30 cellular contexts compared by ENCODE assay signal in the genomic region with DNA sequence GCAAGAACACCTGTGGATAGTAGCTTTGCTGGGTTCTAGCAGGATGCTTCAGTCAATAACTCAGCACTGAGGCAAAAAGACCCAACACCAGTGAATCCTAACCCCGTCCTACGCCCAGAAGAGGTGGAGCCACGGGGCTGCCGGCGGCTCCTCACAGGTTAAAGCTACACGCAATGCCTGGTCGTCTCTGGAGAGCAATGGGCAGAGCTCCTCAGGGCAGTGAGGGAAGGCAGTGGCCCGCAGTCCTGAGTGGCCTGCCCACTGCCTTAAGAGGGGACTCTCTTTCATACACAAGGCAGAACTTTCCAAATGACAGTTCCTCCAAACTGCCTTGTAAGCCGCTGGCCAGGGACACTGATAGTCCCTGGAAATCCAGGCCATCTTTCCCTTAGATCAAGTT.
"Had no signal": no experiment of that assay in that cellular context is flagged by ENCODE, and none has a peak within 500 bp of the region (broad histone marks: within the 10 kb centered on the region; RNA-seq: fewer than 3 reads in every experiment).

No MANE protein-coding gene starts in this region.

- H3K27me3 ChIP-seq: foreskin keratinocyte, hepatocyte, neural progenitor cell, ovary, right lobe of liver, transverse colon had no signal

- H3K4me1 ChIP-seq: foreskin keratinocyte, gastroesophageal sphincter, heart left ventricle, right lobe of liver, suprapubic skin, transverse colon had no signal

- H3K4me3 Mint-ChIP-seq: naive thymus-derived CD4-positive, alpha-beta T cell; nephron; neural progenitor cell; stimulated activated naive CD8-positive, alpha-beta T cell treated with anti-CD3 and anti-CD28 coated beads, Interleukin-15, amount 100 ng/mL, for 72 hours had no signal

- H3K4me3 ChIP-seq: dorsolateral prefrontal cortex, gastroesophageal sphincter, heart left ventricle, hepatocyte, neural progenitor cell, ovary, right lobe of liver, suprapubic skin, transverse colon had no signal

- H3K36me3 ChIP-seq: gastroesophageal sphincter, heart left ventricle, neural progenitor cell, ovary, right lobe of liver, suprapubic skin, transverse colon had no signal

- H3K4me1 Mint-ChIP-seq: naive thymus-derived CD4-positive, alpha-beta T cell; stimulated activated naive CD8-positive, alpha-beta T cell treated with anti-CD3 and anti-CD28 coated beads, Interleukin-15, amount 100 ng/mL, for 72 hours had no signal

- H3K9ac ChIP-seq: neural progenitor cell had no signal

- H3K9me3 ChIP-seq: gastroesophageal sphincter, heart left ventricle, ovary, right lobe of liver, suprapubic skin, transverse colon had no signal

- H3K9me3 Mint-ChIP-seq: nephron, neural progenitor cell had no signal

- H2AFZ ChIP-seq: hepatocyte, neural progenitor cell had no signal

- ATAC-seq: esophagus mucosa; foreskin keratinocyte; gastroesophageal sphincter; heart left ventricle; left lobe of liver; naive thymus-derived CD4-positive, alpha-beta T cell; stimulated activated naive CD8-positive, alpha-beta T cell treated with anti-CD3 and anti-CD28 coated beads, Interleukin-15, amount 100 ng/mL, for 72 hours had no signal

- H3K27ac ChIP-seq: dorsolateral prefrontal cortex, epithelial cell of prostate, foreskin keratinocyte, gastroesophageal sphincter, heart left ventricle, hepatocyte, neural progenitor cell, ovary, right lobe of liver, suprapubic skin, transverse colon had no signal

- H3K4me2 ChIP-seq: hepatocyte, neural progenitor cell had no signal

- H3K27ac Mint-ChIP-seq: naive thymus-derived CD4-positive, alpha-beta T cell; nephron; neural progenitor cell; progenitor cell of endocrine pancreas; stimulated activated naive CD8-positive, alpha-beta T cell treated with anti-CD3 and anti-CD28 coated beads, Interleukin-15, amount 100 ng/mL, for 72 hours had no signal

- DNase-seq: cerebellar nuclear complex; dorsolateral prefrontal cortex; effector CD4-positive, alpha-beta T cell; foreskin keratinocyte; heart left ventricle; kidney; mesenchymal stem cell; midbrain; naive thymus-derived CD4-positive, alpha-beta T cell; nucleus accumbens; ovary; right lobe of liver; small intestine; stimulated activated CD4-positive, alpha-beta T cell treated with anti-CD3 and anti-CD28 coated beads, Interleukin-12 subunit alpha, Interleukin-12 subunit beta, amount 100 ng/mL, for 4 hours; stimulated activated CD4-positive, alpha-beta T cell treated with anti-CD3 and anti-CD28 coated beads, Interleukin-1b, Interleukin-23, amount 100 ng/mL, for 48 hours; stimulated activated CD4-positive, alpha-beta T cell treated with anti-CD3 and anti-CD28 coated beads, Interleukin-4, amount 100 ng/mL, for 1 hour; stimulated activated CD8-positive, alpha-beta memory T cell treated with anti-CD3 and anti-CD28 coated beads, Interleukin-4, amount 100 ng/mL, for 48 hours; stimulated activated naive CD4-positive, alpha-beta T cell; stimulated activated naive CD8-positive, alpha-beta T cell treated with anti-CD3 and anti-CD28 coated beads, Interleukin-15, amount 100 ng/mL, for 72 hours; transverse colon had no signal

- H3K79me2 ChIP-seq: hepatocyte had no signal

- H3K36me3 Mint-ChIP-seq: naive thymus-derived CD4-positive, alpha-beta T cell; neural progenitor cell had no signal

- H3K27me3 Mint-ChIP-seq: naive thymus-derived CD4-positive, alpha-beta T cell; stimulated activated naive CD8-positive, alpha-beta T cell treated with anti-CD3 and anti-CD28 coated beads, Interleukin-15, amount 100 ng/mL, for 72 hours had no signal

- FAIRE-seq: kidney, small intestine, urothelium cell line had no signal
